In the genomic region with DNA sequence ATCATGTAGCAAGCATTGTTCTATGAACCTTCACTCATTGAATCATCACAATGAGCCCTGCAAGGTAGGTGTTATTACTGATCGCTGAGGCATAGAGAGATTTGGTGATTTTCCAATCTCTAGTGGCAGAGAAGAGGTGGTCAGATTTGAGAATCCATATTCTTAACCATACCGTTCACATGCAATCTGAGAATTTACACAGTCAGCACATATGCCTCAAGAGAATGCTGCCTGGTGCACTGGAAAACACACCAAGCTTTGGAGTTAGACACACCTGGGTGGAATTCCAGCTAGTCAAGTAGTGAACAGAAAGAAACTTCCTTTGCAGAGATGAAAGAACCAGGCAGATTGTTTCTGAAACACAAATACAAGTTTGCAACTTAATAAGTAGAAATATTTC, we compare ENCODE assay signal across 23 cellular contexts.
"Had no signal": no experiment of that assay in that cellular context is flagged by ENCODE, and none has a peak within 500 bp of the region (broad histone marks: within the 10 kb centered on the region; RNA-seq: fewer than 3 reads in every experiment).

No MANE protein-coding gene starts in this region.

- ATAC-seq: activated CD8-positive, alpha-beta T cell treated with anti-CD3 and anti-CD28 coated beads, Interleukin-2, amount 10 ng/mL, durations not matched to agents 7 days and 5 days; WTC11 had no signal

- H3K4me3 ChIP-seq: adrenal gland, breast epithelium, colonic mucosa had no signal

- H3K36me3 ChIP-seq: adrenal gland, breast epithelium, colonic mucosa had no signal

- H3K4me1 Mint-ChIP-seq: activated naive CD8-positive, alpha-beta T cell treated with anti-CD3 and anti-CD28 coated beads, Interleukin-2, amount 10 ng/mL, durations not matched to agents 7 days and 5 days; WTC11 had no signal

- H3K9me3 Mint-ChIP-seq: activated naive CD8-positive, alpha-beta T cell treated with anti-CD3 and anti-CD28 coated beads, Interleukin-2, amount 10 ng/mL, durations not matched to agents 7 days and 5 days; T-helper 1 cell treated with Interleukin-12 subunit alpha and Interleukin-12 subunit beta and Interleukin-4 antibody, amounts not matched to agents 30 μg/mL and 1 μg/mL, for 36 hours; WTC11 had no signal

- H3K27ac ChIP-seq: adrenal gland, breast epithelium, colonic mucosa had no signal

- H3K36me3 Mint-ChIP-seq: activated naive CD8-positive, alpha-beta T cell treated with anti-CD3 and anti-CD28 coated beads, Interleukin-2, amount 10 ng/mL, durations not matched to agents 7 days and 5 days; WTC11 had no signal

- H3K4me1 ChIP-seq: adrenal gland, breast epithelium, colonic mucosa had no signal

- H3K9me3 ChIP-seq: adrenal gland, breast epithelium, colonic mucosa had no signal

- H3K27me3 ChIP-seq: adrenal gland, breast epithelium, colonic mucosa had no signal

- H3K27ac Mint-ChIP-seq: activated CD8-positive, alpha-beta T cell treated with anti-CD3 and anti-CD28 coated beads, Interleukin-2, amount 10 ng/mL, durations not matched to agents 7 days and 5 days; activated naive CD8-positive, alpha-beta T cell treated with anti-CD3 and anti-CD28 coated beads, Interleukin-2, amount 10 ng/mL, durations not matched to agents 7 days and 5 days; T-helper 1 cell treated with Interleukin-12 subunit alpha and Interleukin-12 subunit beta and Interleukin-4 antibody, amounts not matched to agents 30 μg/mL and 1 μg/mL, for 36 hours; WTC11 had no signal

- DNase-seq: activated CD4-positive, alpha-beta T cell treated with anti-CD3 and anti-CD28 coated beads for 48 hours; activated CD4-positive, alpha-beta T cell treated with anti-CD3 and anti-CD28 coated beads, Interleukin-2, amount 50 U/mL, for 4 hours; activated CD4-positive, CD25-positive, alpha-beta regulatory T cell treated with anti-CD3 and anti-CD28 coated beads, Interleukin-2, amount 50 U/mL, for 72 hours; activated CD8-positive, alpha-beta memory T cell treated with anti-CD3 and anti-CD28 coated beads, Interleukin-2, amount 50 U/mL, for 48 hours; activated CD8-positive, alpha-beta T cell treated with anti-CD3 and anti-CD28 coated beads, Interleukin-2, amount 10 ng/mL, durations not matched to agents 7 days and 5 days; activated naive CD4-positive, alpha-beta T cell treated with anti-CD3 and anti-CD28 coated beads, Interleukin-2, amount 50 U/mL, for 16 hours; activated naive CD8-positive, alpha-beta T cell treated with anti-CD3 and anti-CD28 coated beads, Interleukin-2, amount 10 ng/mL, durations not matched to agents 7 days and 5 days; activated T-cell treated with anti-CD3 and anti-CD28 coated beads, Interleukin-2, amount 50 U/mL, for 1 hour; adrenal gland; anterior cingulate cortex; caudate nucleus; colonic mucosa; Karpas-422; MM.1S; NCI-H146; NCI-H1930; NCI-H2171; NCI-H2227 treated with DMSO at 0.1 percent for 48 hours; NCI-H510A; NCI-H526 treated with DMSO at 0.1 percent for 48 hours had no signal

- H3K4me3 Mint-ChIP-seq: activated CD8-positive, alpha-beta T cell treated with anti-CD3 and anti-CD28 coated beads, Interleukin-2, amount 10 ng/mL, durations not matched to agents 7 days and 5 days; activated naive CD8-positive, alpha-beta T cell treated with anti-CD3 and anti-CD28 coated beads, Interleukin-2, amount 10 ng/mL, durations not matched to agents 7 days and 5 days; T-helper 1 cell treated with Interleukin-12 subunit alpha and Interleukin-12 subunit beta and Interleukin-4 antibody, amounts not matched to agents 30 μg/mL and 1 μg/mL, for 36 hours; WTC11 had no signal

- H3K27me3 Mint-ChIP-seq: activated naive CD8-positive, alpha-beta T cell treated with anti-CD3 and anti-CD28 coated beads, Interleukin-2, amount 10 ng/mL, durations not matched to agents 7 days and 5 days had no signal
